ENCODE assay signal across 8 cellular contexts in genomic region chr1:155080250-155081228, GRCh38. TPM values are rescaled to one million over a fixed set of nuclear protein-coding genes. Genes with fewer than 3 reads are reported as not detected.
DNase-seq lines count a peak whose midpoint lies in the region; ATAC-seq and TF ChIP-seq lines count a peak whose summit lies in the region.

No MANE protein-coding gene starts in this region.

- no peak overlapping the region for H3K18ac ChIP-seq in trophoblast cell (ENCODE audit: low read length)

- H3K4me2 ChIP-seq in OCI-LY1 (ENCODE audit: low read length): peak overlapping the region; percentile 59
- H3K4me2 ChIP-seq in trophoblast cell (ENCODE audit: low read length): peak overlapping the region; percentile 79

- H2BK12ac ChIP-seq in trophoblast cell (ENCODE audit: low read length): no peak overlapping the region

- H3K14ac ChIP-seq in trophoblast cell (ENCODE audit: low read length): no peak overlapping the region

- H3K79me1 ChIP-seq in trophoblast cell (ENCODE audit: low read length): peaks cover 4% of the 10 kb centered on the region

- H3K27me3 ChIP-seq in heart right ventricle (peaks cover 39 to 67% (median 53%) of the 10 kb centered on the region in 7 donors), OCI-LY1 (ENCODE audit: insufficient read depth, low read length) (peaks cover 6% of the 10 kb centered on the region; the same call in 1 of the 2 replicates), trophoblast cell (ENCODE audit: insufficient read depth, low read length) (peaks cover 51% of the 10 kb centered on the region)

- no peak overlapping the region for H3K27ac ChIP-seq in heart right ventricle
- H3K27ac ChIP-seq in OCI-LY1 (ENCODE audit: low read depth, low read length, poor library complexity, severe bottlenecking): no peak overlapping the region
- no peak overlapping the region for H3K27ac ChIP-seq in coronary artery
- no peak overlapping the region for H3K27ac ChIP-seq in trophoblast cell (ENCODE audit: low read depth, low read length)

- H4K91ac ChIP-seq in trophoblast cell (ENCODE audit: low read depth, low read length): no peak overlapping the region

- H3K9me2 ChIP-seq in OCI-LY1 (ENCODE audit: low read depth, low read length): no peaks in the 10 kb centered on the region

- H2AFZ ChIP-seq in OCI-LY1 (ENCODE audit: low read length) (no peak overlapping the region), trophoblast cell (ENCODE audit: insufficient read depth, low read length, poor library complexity) (no peak overlapping the region)

- H3K9me3 ChIP-seq in heart right ventricle (no peaks in the 10 kb centered on the region), OCI-LY1 (ENCODE audit: low read length) (no peaks in the 10 kb centered on the region), trophoblast cell (ENCODE audit: insufficient read depth, low read depth, low read length) (peaks cover 8% of the 10 kb centered on the region)

- ATAC-seq in heart right ventricle (no peak), Right ventricle myocardium superior (ENCODE audit: poor library complexity) (no peak), GM21447 (IDR thresholded peaks at IDR 0.05; ENCODE audit: unreplicated experiment) (no peak), GM19467 (IDR thresholded peaks at IDR 0.05; ENCODE audit: unreplicated experiment) (no peak), GM18520 (IDR thresholded peaks at IDR 0.05; ENCODE audit: unreplicated experiment) (no peak)

- no peaks in the 10 kb centered on the region for H4K20me1 ChIP-seq in OCI-LY1 (ENCODE audit: insufficient read depth, low read length)

- DNase-seq in heart right ventricle: peak in 1 of 2 donors; percentile 19
- DNase-seq in Right ventricle myocardium superior: no peak
- DNase-seq in coronary artery (ENCODE audit: low spot score): no peak
- no peak for DNase-seq in trophoblast cell

- H2AK5ac ChIP-seq in trophoblast cell (ENCODE audit: low read length): no peak overlapping the region

- peak overlapping the region; percentile 2 to 58 (median 44) for H3K4me3 ChIP-seq in heart right ventricle
- peak overlapping the region; percentile 52 for H3K4me3 ChIP-seq in OCI-LY1 (ENCODE audit: low read depth, low read length, poor library complexity, severe bottlenecking)
- H3K4me3 ChIP-seq in coronary artery: peak overlapping the region; percentile 68
- no peak overlapping the region for H3K4me3 ChIP-seq in trophoblast cell (ENCODE audit: low read depth, low read length)

- no peak overlapping the region for H2BK120ac ChIP-seq in trophoblast cell (ENCODE audit: insufficient read depth, low read length, poor library complexity)

- intact Hi-C loops in heart right ventricle (cut with DNase I) (loop anchor here in 2 of 10 donors (5.0 to 10.0 kb wide), 2 partner anchors 33 to 526 kb away; partner anchors contain the start of gene UBE2Q1 (in 1 of the 2)), Right ventricle myocardium superior (cut with DNase I) (loop anchor here (5.0 to 10.0 kb wide), 2 partner anchors 33 to 176 kb away; no protein-coding TSS in a partner anchor)

- H4K12ac ChIP-seq in trophoblast cell (ENCODE audit: low read depth, low read length): no peak overlapping the region

- no peak for TF ChIP-seq CTCF in heart right ventricle (IDR thresholded peaks at IDR 0.05)
- no peak for TF ChIP-seq CTCF in OCI-LY1 (IDR thresholded peaks at IDR 0.05; ENCODE audit: low read length)
- TF ChIP-seq CTCF in coronary artery (IDR thresholded peaks at IDR 0.05): no peak

- H3K79me2 ChIP-seq in OCI-LY1 (ENCODE audit: insufficient read depth, low read length) (no peaks in the 10 kb centered on the region), trophoblast cell (ENCODE audit: control insufficient read depth, insufficient read depth, low read length, poor library complexity) (no peaks in the 10 kb centered on the region)

- H4K8ac ChIP-seq in trophoblast cell (ENCODE audit: low read depth, low read length): no peak overlapping the region

- H2BK5ac ChIP-seq in trophoblast cell (ENCODE audit: low read depth, low read length, poor library complexity): no peak overlapping the region

- peak overlapping the region; percentile 26; the same call in 1 of the 2 replicates for H3K9ac ChIP-seq in OCI-LY1 (ENCODE audit: low read length)
- no peak overlapping the region for H3K9ac ChIP-seq in trophoblast cell (ENCODE audit: low read length)

- H3K36me3 ChIP-seq in heart right ventricle (no peaks in the 10 kb centered on the region), OCI-LY1 (ENCODE audit: insufficient read depth, low read length) (no peaks in the 10 kb centered on the region), trophoblast cell (ENCODE audit: control insufficient read depth in 1 of 2, insufficient read depth in 2 of 2, low read length in 2 of 2) (no peaks in the 10 kb centered on the region)

- no peaks in the 10 kb centered on the region for H3F3A ChIP-seq in OCI-LY1 (ENCODE audit: insufficient read depth, low read length)

- WGBS in heart right ventricle, 2 donors: 1% methylated on average over 61 to 80 of the region's 80 CpGs
- no CpG with 5 or more reads among the region's 80 CpGs for WGBS in trophoblast cell (ENCODE audit: extremely low coverage, insufficient coverage, insufficient read length)

- H3K23ac ChIP-seq in trophoblast cell (ENCODE audit: low read length): peak overlapping the region; percentile 15

- H3K4me1 ChIP-seq in heart right ventricle (peaks cover 30 to 65% (median 51%) of the 10 kb centered on the region in 9 donors), OCI-LY1 (ENCODE audit: insufficient read depth, low read length, severe bottlenecking) (peaks cover 53% of the 10 kb centered on the region), trophoblast cell (ENCODE audit: control insufficient read depth in 1 of 2, insufficient read depth in 2 of 2, low read length in 2 of 2) (peaks cover 22 to 34% of the 10 kb centered on the region in 2 experiments)

- H3K4ac ChIP-seq in trophoblast cell (ENCODE audit: low read depth, low read length): no peak overlapping the region

RNA-seq across cellular contexts. Expression of gene EFNA3, which starts 1.9 kb away (rescaled TPM):
- total RNA-seq in heart right ventricle (1 to 10 TPM in 1 of 10 donors, under 1 TPM in 8, not detected in 1; 0.23 to 1.9 (median 0.46) TPM), Right ventricle myocardium superior (0.75 TPM)
- 1 to 10 TPM in 1 of 2 donors, under 1 TPM in 1; 0.95 to 1.8 TPM for polyA plus RNA-seq in heart right ventricle
- polyA plus RNA-seq in trophoblast cell (2013): 2.5 and 2.7 TPM in 2 replicates

RNA-seq across cellular contexts. Expression of gene EFNA4, which starts 17.0 kb away (rescaled TPM):
- total RNA-seq in heart right ventricle (1 to 10 TPM in 8 of 10 donors, under 1 TPM in 2; 0.49 to 2.8 (median 1.8) TPM), Right ventricle myocardium superior (2.6 TPM)
- polyA plus RNA-seq in heart right ventricle: 1 to 10 TPM; 4.2 to 5.4 TPM
- 16.4 and 16.6 TPM in 2 replicates for polyA plus RNA-seq in trophoblast cell (2013)

RNA-seq across cellular contexts. Expression of gene ADAM15, which starts 29.4 kb away (rescaled TPM):
- total RNA-seq in heart right ventricle (100 to 1,000 TPM in 1 of 10 donors, 10 to 100 TPM in 9; 46.7 to 146 (median 58.5) TPM), Right ventricle myocardium superior (77.6 TPM)
- 100 to 1,000 TPM; 144 to 305 TPM for polyA plus RNA-seq in heart right ventricle
- polyA plus RNA-seq in trophoblast cell (2013): 16.6 and 17.0 TPM in 2 replicates

RNA-seq across cellular contexts. Expression of gene DCST1, which starts 46.9 kb away (rescaled TPM):
- total RNA-seq in heart right ventricle (not detected), Right ventricle myocardium superior (not detected)
- under 1 TPM in 1 of 2 donors, not detected in 1; 0.29 TPM for polyA plus RNA-seq in heart right ventricle
- polyA plus RNA-seq in trophoblast cell (2013): 0.22 and 0.26 TPM in 2 replicates

RNA-seq across cellular contexts. Expression of gene DCST2, which starts 47.0 kb away (rescaled TPM):
- total RNA-seq in heart right ventricle (under 1 TPM in 9 of 10 donors, not detected in 1; 0.15 to 0.67 (median 0.30) TPM), Right ventricle myocardium superior (0.16 TPM)
- 1 to 10 TPM in 1 of 2 donors, under 1 TPM in 1; 0.38 to 1.8 TPM for polyA plus RNA-seq in heart right ventricle
- 0.55 and 0.56 TPM in 2 replicates for polyA plus RNA-seq in trophoblast cell (2013)
